ENCODE assay signal across 8 cellular contexts in the genomic region with DNA sequence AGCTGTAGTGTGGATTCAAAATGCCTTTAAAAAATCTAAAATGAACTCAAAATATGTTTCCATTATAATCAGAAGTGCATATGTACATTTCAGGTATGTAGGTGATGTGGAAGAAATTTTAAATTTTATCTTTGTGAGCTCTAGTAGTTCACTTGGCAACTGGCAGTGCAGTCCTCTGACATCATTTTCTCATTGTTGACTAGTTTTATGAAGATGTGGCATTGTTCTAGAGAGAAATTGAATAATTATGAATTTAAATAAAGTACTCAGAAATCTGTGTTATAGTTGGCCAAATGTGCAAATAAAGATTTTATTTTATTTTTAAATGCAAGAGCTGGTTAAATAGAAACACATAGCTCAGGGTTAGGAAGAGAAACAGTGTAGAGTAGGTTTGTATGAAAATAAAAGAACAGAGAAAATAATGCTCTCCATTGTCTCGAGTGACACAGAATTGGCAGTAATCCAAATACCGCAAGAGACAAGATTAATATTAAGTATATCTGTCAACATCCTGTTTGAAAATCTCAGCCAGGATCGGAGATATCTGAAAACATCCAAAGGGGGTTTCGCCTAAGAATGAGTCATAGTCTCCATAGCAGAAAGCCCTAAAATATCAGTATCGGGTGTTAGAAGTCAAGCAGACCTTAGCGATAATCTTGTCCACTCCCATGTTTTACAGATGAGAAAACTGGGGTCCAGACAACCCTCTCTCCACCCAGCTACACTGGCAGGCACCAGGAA.
DNase-seq lines count a peak whose midpoint lies in the region; ATAC-seq and TF ChIP-seq lines count a peak whose summit lies in the region.

No MANE protein-coding gene starts in this region.

- WGBS in stomach, 5 donors, result 15 to 24% (median 21%) methylated on average over 6 of the region's 6 CpGs

- H3K9ac ChIP-seq in skeletal muscle satellite cell (ENCODE audit: low read depth, low read length), result no peak overlapping the region

- peak overlapping the region; percentile 42 for H3K4me2 ChIP-seq in skeletal muscle satellite cell (ENCODE audit: low read length)

- DNase-seq in DMS 273 (lab: John Stamatoyannopoulos, UW; ENCODE audit: unreplicated experiment) (peak; percentile 25), DMS 273 treated with DMSO at 0.1 percent for 48 hours (lab: John Stamatoyannopoulos, UW) (no peak), NCI-H69 (lab: John Stamatoyannopoulos, UW) (peak; percentile 65), epithelial cell of esophagus (ENCODE audit: low read depth) (peak; percentile 76), stomach (no peak)

- no peaks in the 10 kb centered on the region for H3K9me3 ChIP-seq in skeletal muscle satellite cell (replicated peaks; ENCODE audit: low read length)
- H3K9me3 ChIP-seq in stomach, result no peaks in the 10 kb centered on the region

- TF ChIP-seq CTCF in epithelial cell of esophagus (IDR thresholded peaks at IDR 0.05; ENCODE audit: insufficient read depth, low read depth, low read length, missing control alignments) (no peak), stomach (IDR thresholded peaks at IDR 0.05) (no peak)

- H3K27me3 ChIP-seq in skeletal muscle satellite cell (ENCODE audit: control insufficient read depth, insufficient read depth, low read length) (no peaks in the 10 kb centered on the region), stomach (no peaks in the 10 kb centered on the region)

- no peak overlapping the region for H3K27ac ChIP-seq in stomach

- ATAC-seq in GM21529 (IDR thresholded peaks at IDR 0.05; ENCODE audit: unreplicated experiment) (no peak), HG03095 (IDR thresholded peaks at IDR 0.05; ENCODE audit: unreplicated experiment) (no peak)

- TF ChIP-seq EP300 in stomach (IDR thresholded peaks at IDR 0.05), result no peak

- intact Hi-C loops in stomach (cut with DNase I; ENCODE audit: low total_unique reads), result no loop called here

- TF ChIP-seq POLR2A in stomach (IDR thresholded peaks at IDR 0.05), result no peak

- no peak overlapping the region for H3K4me3 ChIP-seq in epithelial cell of esophagus (ENCODE audit: low read length)
- H3K4me3 ChIP-seq in skeletal muscle satellite cell (ENCODE audit: low read length), result peak overlapping the region; percentile 2
- H3K4me3 ChIP-seq in stomach, result no peak overlapping the region

- H3K4me1 ChIP-seq in skeletal muscle satellite cell (ENCODE audit: control insufficient read depth, insufficient read depth, low read length) (peaks cover 17% of the 10 kb centered on the region), stomach (peaks cover 0 to 9% (median 0%) of the 10 kb centered on the region in 4 donors)

- H3K36me3 ChIP-seq in skeletal muscle satellite cell (ENCODE audit: insufficient read depth, low read length), result no peaks in the 10 kb centered on the region
- no peaks in the 10 kb centered on the region for H3K36me3 ChIP-seq in stomach

Comparison
In these comparisons a context has a peak if more than half of its experiments do, and no peak if none do; other contexts are left out.
1. DNase-seq: peak in DMS 273 (single experiment), NCI-H69 (single experiment) and epithelial cell of esophagus (single experiment); none in DMS 273 treated with DMSO at 0.1 percent for 48 hours (single experiment) and stomach (single experiment).